Comparison of ENCODE assay signal across 15 cellular contexts in genomic region chr11:35043933-35044332, GRCh38.
DNase-seq lines count a peak whose midpoint lies in the region; ATAC-seq and TF ChIP-seq lines count a peak whose summit lies in the region.
"Had no signal": no experiment of that assay in that cellular context is flagged by ENCODE, and none has a peak within 500 bp of the region (broad histone marks: within the 10 kb centered on the region; RNA-seq: fewer than 3 reads in every experiment).

No MANE protein-coding gene starts in this region.

- no CpG with 5 or more reads among the region's 1 CpG for WGBS in IMR-90 (ENCODE audit: extremely low coverage in 2 of 2, insufficient read length in 1 of 2), 2 experiments
- 79% methylated on average over 1 of the region's 1 CpG for whole genome bisulfite sequencing in smooth muscle cell (ENCODE audit: low lambda C conversion rate)

- peak overlapping the region in 1 of 3 donors; percentile 5 for H3K27ac Mint-ChIP-seq in CD4-positive, CD25-positive, alpha-beta regulatory T cell
- H3K27ac Mint-ChIP-seq in activated T-cell treated with anti-CD3 and anti-CD28 coated beads, Interleukin-2, amount 50 U/mL, for 24 hours = no peak overlapping the region
- no peak overlapping the region for H3K27ac Mint-ChIP-seq in stimulated activated naive B cell treated with anti-CD40 and anti-IgM and Interleukin-4, amounts not matched to agents 10 μg/mL and 1 μg/mL and 100 μg/mL, for 72 hours

- H3K18ac ChIP-seq in IMR-90 (ENCODE audit: low read depth, low read length) = no peak overlapping the region

- BruUV-seq in IMR-90 (replicated peaks; lab: Mats Ljungman, UMichigan) = no TSS peak

- H4K5ac ChIP-seq in IMR-90 (ENCODE audit: low read depth, low read length) = no peak overlapping the region

- no peak overlapping the region for H2BK5ac ChIP-seq in IMR-90 (ENCODE audit: low read depth, low read length, poor library complexity, severe bottlenecking)

- H2BK20ac ChIP-seq in IMR-90 (ENCODE audit: low read depth, low read length) = no peak overlapping the region

- no peaks in the 10 kb centered on the region for H3K79me2 ChIP-seq in smooth muscle cell (ENCODE audit: low read depth)

- H3K4me1 ChIP-seq in CD4-positive, CD25-positive, alpha-beta regulatory T cell (ENCODE audit: control insufficient read depth, insufficient read depth, low read length, poor library complexity, severe bottlenecking) = peaks cover 91% of the 10 kb centered on the region
- no peaks in the 10 kb centered on the region; the same call in 1 of the 2 replicates for H3K4me1 ChIP-seq in IMR-90 (ENCODE audit: control insufficient read depth, insufficient read depth, low read length)
- no peaks in the 10 kb centered on the region for H3K4me1 ChIP-seq in smooth muscle cell (ENCODE audit: low read depth)

- H4K20me1 ChIP-seq in IMR-90 (ENCODE audit: insufficient read depth, low read length) (no peaks in the 10 kb centered on the region), smooth muscle cell (ENCODE audit: low read depth) (no peaks in the 10 kb centered on the region)

- H3K4me3 ChIP-seq in CD4-positive, CD25-positive, alpha-beta regulatory T cell (ENCODE audit: low read depth, low read length) = no peak overlapping the region
- H3K4me3 ChIP-seq in IMR-90 (ENCODE audit: insufficient read depth, low read depth, low read length) (no peak overlapping the region), smooth muscle cell (no peak overlapping the region), brain microvascular endothelial cell (ENCODE audit: low read depth, low read length) (no peak overlapping the region)

- H3F3A ChIP-seq in smooth muscle cell (ENCODE audit: low read depth) = no peaks in the 10 kb centered on the region

- H3K4me2 ChIP-seq in IMR-90 (ENCODE audit: low read depth, low read length) = no peak overlapping the region
- H3K4me2 ChIP-seq in smooth muscle cell = no peak overlapping the region

- no peaks in the 10 kb centered on the region for H3K27me3 ChIP-seq in CD4-positive, CD25-positive, alpha-beta regulatory T cell (ENCODE audit: control insufficient read depth, insufficient read depth, low read length)
- no peaks in the 10 kb centered on the region for H3K27me3 ChIP-seq in IMR-90 (ENCODE audit: control insufficient read depth, insufficient read depth, low read length)
- no peaks in the 10 kb centered on the region for H3K27me3 ChIP-seq in smooth muscle cell (ENCODE audit: low read depth)
- H3K27me3 ChIP-seq in brain microvascular endothelial cell (replicated peaks) = no peaks in the 10 kb centered on the region

- no peak overlapping the region for H4K91ac ChIP-seq in IMR-90 (ENCODE audit: insufficient read depth, low read depth, low read length)

- H3K4me1 Mint-ChIP-seq in CD4-positive, CD25-positive, alpha-beta regulatory T cell = peaks cover 28 to 93% (median 61%) of the 10 kb centered on the region in 4 donors
- peaks cover 86% of the 10 kb centered on the region for H3K4me1 Mint-ChIP-seq in activated T-cell treated with anti-CD3 and anti-CD28 coated beads, Interleukin-2, amount 50 U/mL, for 24 hours (ENCODE audit: low read depth)
- peaks cover 38 to 56% of the 10 kb centered on the region in 2 donors for H3K4me1 Mint-ChIP-seq in stimulated activated naive B cell treated with anti-CD40 and anti-IgM and Interleukin-4, amounts not matched to agents 10 μg/mL and 1 μg/mL and 100 μg/mL, for 72 hours
- H3K4me1 Mint-ChIP-seq: neural crest cell had no signal

- H2BK15ac ChIP-seq in IMR-90 (ENCODE audit: low read depth, low read length) = no peak overlapping the region

- H3K23ac ChIP-seq in IMR-90 (ENCODE audit: low read depth, low read length) = no peak overlapping the region

- ATAC-seq in CD4-positive, CD25-positive, alpha-beta regulatory T cell (ENCODE audit: low read depth in 2 of 2) = no peak
- ATAC-seq in IMR-90 (ENCODE audit: low read depth) = no peak; the same call in 1 of the 2 replicates
- ATAC-seq in stimulated activated naive B cell treated with anti-CD40 and anti-IgM and Interleukin-4, amounts not matched to agents 10 μg/mL and 1 μg/mL and 100 μg/mL, for 72 hours (replicated peaks) = no peak
- ATAC-seq: activated naive CD4-positive, alpha-beta T cell treated with anti-CD3 and anti-CD28 coated beads, Interleukin-2, amount 50 U/mL, for 72 hours had no signal

- no peak overlapping the region for H2BK120ac ChIP-seq in IMR-90 (ENCODE audit: low read depth, low read length)

- dilution Hi-C loops in IMR-90 (cut with HindIII; ENCODE audit: low sequenced_read_pairs, unreplicated experiment) = no loop called here

- H2AK9ac ChIP-seq in IMR-90 (replicated peaks; ENCODE audit: low read depth, low read length, poor library complexity) = no peak overlapping the region

- H2AK5ac ChIP-seq in IMR-90 (ENCODE audit: low read depth, low read length) = peak overlapping the region; percentile 21; the same call in 1 of the 2 replicates

- no peak overlapping the region for H3K4ac ChIP-seq in IMR-90 (ENCODE audit: low read depth, low read length)

- H3K9ac ChIP-seq in IMR-90 (ENCODE audit: low read depth, low read length) (no peak overlapping the region), smooth muscle cell (ENCODE audit: low read depth) (no peak overlapping the region)

- H3K27ac ChIP-seq in CD4-positive, CD25-positive, alpha-beta regulatory T cell (ENCODE audit: insufficient read depth, low read length, poor library complexity, severe bottlenecking) = peak overlapping the region; percentile 93
- H3K27ac ChIP-seq in IMR-90 (ENCODE audit: insufficient read depth, low read length) (no peak overlapping the region), smooth muscle cell (ENCODE audit: low read depth) (no peak overlapping the region), brain microvascular endothelial cell (no peak overlapping the region)

- H3K79me1 ChIP-seq in IMR-90 (ENCODE audit: low read depth in 1 of 2, low read length in 2 of 2) = no peaks in the 10 kb centered on the region

- no peaks in the 10 kb centered on the region for H3K9me3 ChIP-seq in CD4-positive, CD25-positive, alpha-beta regulatory T cell (ENCODE audit: control insufficient read depth in 2 of 2, low read length in 2 of 2)
- H3K9me3 ChIP-seq in IMR-90 (ENCODE audit: control insufficient read depth, insufficient read depth, low read length) (no peaks in the 10 kb centered on the region; the same call in 1 of the 2 replicates), smooth muscle cell (replicated peaks; ENCODE audit: low read depth) (no peaks in the 10 kb centered on the region)

- H4K8ac ChIP-seq in IMR-90 (ENCODE audit: low read depth in 2 of 2, low read length in 2 of 2) = no peak overlapping the region

- DNase-seq in CD4-positive, CD25-positive, alpha-beta regulatory T cell = no peak
- DNase-seq in IMR-90 (no peak), SK-N-DZ (ENCODE audit: low spot score) (peak; percentile 35), inferior parietal cortex (ENCODE audit: extremely low spot score) (peak; percentile 60), smooth muscle cell (lab: John Stamatoyannopoulos, UW; ENCODE audit: unreplicated experiment) (no peak), brain microvascular endothelial cell (no peak)
- DNase-seq in activated T-cell treated with anti-CD3 and anti-CD28 coated beads, Interleukin-2, amount 50 U/mL, for 24 hours = no peak
- DNase-seq in stimulated activated naive B cell treated with anti-CD40 and anti-IgM and Interleukin-4, amounts not matched to agents 10 μg/mL and 1 μg/mL and 100 μg/mL, for 72 hours = no peak
- DNase-seq: central memory CD4-positive, alpha-beta T cell; GF-D8; left cardiac atrium; NCI-H1048; NCI-H524 treated with DMSO at 0.1 percent for 48 hours had no signal

- no peaks in the 10 kb centered on the region; the same call in 1 of the 2 replicates for H3K9me1 ChIP-seq in IMR-90 (ENCODE audit: insufficient read depth, low read length)

- in situ Hi-C loops in IMR-90 (cut with MboI; ENCODE audit: low sequenced_read_pairs) = no loop called here
- in situ Hi-C loops in brain microvascular endothelial cell (cut with HindIII; ENCODE audit: low pct_ligation_motif_present, low sequenced_read_pairs) = no loop called here

- no peaks in the 10 kb centered on the region for H3K27me3 Mint-ChIP-seq in CD4-positive, CD25-positive, alpha-beta regulatory T cell
- H3K27me3 Mint-ChIP-seq in activated T-cell treated with anti-CD3 and anti-CD28 coated beads, Interleukin-2, amount 50 U/mL, for 24 hours = no peaks in the 10 kb centered on the region
- H3K27me3 Mint-ChIP-seq in stimulated activated naive B cell treated with anti-CD40 and anti-IgM and Interleukin-4, amounts not matched to agents 10 μg/mL and 1 μg/mL and 100 μg/mL, for 72 hours = no peaks in the 10 kb centered on the region

- no peak overlapping the region for H3K56ac ChIP-seq in IMR-90 (ENCODE audit: extremely low read depth, insufficient read depth, low read length)

- TF ChIP-seq CTCF in IMR-90 (conservative IDR thresholded peaks at IDR 0.05; ENCODE audit: low read depth, low read length) (no peak), smooth muscle cell (IDR thresholded peaks at IDR 0.05; ENCODE audit: borderline replicate concordance, insufficient read depth, poor library complexity, severe bottlenecking) (no peak), brain microvascular endothelial cell (IDR thresholded peaks at IDR 0.05; ENCODE audit: low read depth, low read length, missing control alignments) (no peak)

- peak overlapping the region; percentile 69; the same call in 1 of the 2 replicates for H3K14ac ChIP-seq in IMR-90 (replicated peaks; ENCODE audit: low read depth, low read length)

- no peaks in the 10 kb centered on the region for H3K36me3 Mint-ChIP-seq in CD4-positive, CD25-positive, alpha-beta regulatory T cell
- peaks cover 12% of the 10 kb centered on the region for H3K36me3 Mint-ChIP-seq in activated T-cell treated with anti-CD3 and anti-CD28 coated beads, Interleukin-2, amount 50 U/mL, for 24 hours (ENCODE audit: low read depth)
- H3K36me3 Mint-ChIP-seq in stimulated activated naive B cell treated with anti-CD40 and anti-IgM and Interleukin-4, amounts not matched to agents 10 μg/mL and 1 μg/mL and 100 μg/mL, for 72 hours = peaks cover 12 to 20% of the 10 kb centered on the region in 2 donors

- POLR2A ChIA-PET in IMR-90 (lab: Charles Lee; ENCODE audit: unreplicated experiment) = no interaction called here

- no peak overlapping the region for H3K4me3 Mint-ChIP-seq in CD4-positive, CD25-positive, alpha-beta regulatory T cell
- no peak overlapping the region for H3K4me3 Mint-ChIP-seq in activated T-cell treated with anti-CD3 and anti-CD28 coated beads, Interleukin-2, amount 50 U/mL, for 24 hours
- H3K4me3 Mint-ChIP-seq in stimulated activated naive B cell treated with anti-CD40 and anti-IgM and Interleukin-4, amounts not matched to agents 10 μg/mL and 1 μg/mL and 100 μg/mL, for 72 hours = no peak overlapping the region
- H3K4me3 Mint-ChIP-seq: neural crest cell had no signal

- no peak for TF ChIP-seq POLR2A in IMR-90 (IDR thresholded peaks at IDR 0.05; ENCODE audit: low read depth, low read length)

- CTCF ChIA-PET in IMR-90 (lab: Yijun Ruan, JAX) = no interaction called here

- H2AFZ ChIP-seq in IMR-90 (replicated peaks; ENCODE audit: low read length, poor library complexity) (no peak overlapping the region), smooth muscle cell (ENCODE audit: low read depth) (no peak overlapping the region)

- TF ChIP-seq RAD21 in IMR-90 (IDR thresholded peaks at IDR 0.05; ENCODE audit: low read length) = no peak

- intact Hi-C loops in IMR-90 (cut with micrococcal nuclease) = no loop called here

- H3K36me3 ChIP-seq in CD4-positive, CD25-positive, alpha-beta regulatory T cell (ENCODE audit: control insufficient read depth, insufficient read depth, low read length) = no peaks in the 10 kb centered on the region
- H3K36me3 ChIP-seq in IMR-90 (ENCODE audit: control insufficient read depth, insufficient read depth, low read length) (no peaks in the 10 kb centered on the region), smooth muscle cell (ENCODE audit: low read depth) (no peaks in the 10 kb centered on the region), brain microvascular endothelial cell (replicated peaks) (no peaks in the 10 kb centered on the region)

- H3K9me3 Mint-ChIP-seq in CD4-positive, CD25-positive, alpha-beta regulatory T cell = peaks cover 0 to 1% (median 0%) of the 10 kb centered on the region in 7 donors
- peaks cover 9% of the 10 kb centered on the region for H3K9me3 Mint-ChIP-seq in activated T-cell treated with anti-CD3 and anti-CD28 coated beads, Interleukin-2, amount 50 U/mL, for 24 hours
- H3K9me3 Mint-ChIP-seq in stimulated activated naive B cell treated with anti-CD40 and anti-IgM and Interleukin-4, amounts not matched to agents 10 μg/mL and 1 μg/mL and 100 μg/mL, for 72 hours = peaks cover 10 to 12% of the 10 kb centered on the region in 2 donors

Comparison
In these comparisons a context has a peak if more than half of its experiments do, and no peak if none do; other contexts are left out.
1. DNase-seq: peak in SK-N-DZ (single experiment) and inferior parietal cortex (single experiment); none in CD4-positive, CD25-positive, alpha-beta regulatory T cell (0 of 3), IMR-90 (single experiment), smooth muscle cell (single experiment), activated T-cell treated with anti-CD3 and anti-CD28 coated beads, Interleukin-2, amount 50 U/mL, for 24 hours (single experiment), stimulated activated naive B cell treated with anti-CD40 and anti-IgM and Interleukin-4, amounts not matched to agents 10 μg/mL and 1 μg/mL and 100 μg/mL, for 72 hours (single experiment) and brain microvascular endothelial cell (single experiment).